ENCODE assay signal across 8 cellular contexts in genomic region chr3:50364573-50365079, GRCh38. TPM values are rescaled to one million over a fixed set of nuclear protein-coding genes. Genes with fewer than 3 reads are reported as not detected.
DNase-seq lines count a peak whose midpoint lies in the region; ATAC-seq and TF ChIP-seq lines count a peak whose summit lies in the region.

No MANE protein-coding gene starts in this region.

- H3K4me1 ChIP-seq in fibroblast of lung (ENCODE audit: control insufficient read depth, extremely low read depth, insufficient read depth, low read length) (peaks cover 3% of the 10 kb centered on the region), parathyroid adenoma (peaks cover 6% of the 10 kb centered on the region)

- H4K20me1 ChIP-seq in fibroblast of lung (ENCODE audit: control insufficient read depth, extremely low read depth, insufficient read depth, low read length) = no peaks in the 10 kb centered on the region

- H3K36me3 ChIP-seq in GM06990 (ENCODE audit: control insufficient read depth, insufficient read depth, low read length) (no peaks in the 10 kb centered on the region), fibroblast of lung (ENCODE audit: control insufficient read depth, insufficient read depth, low read length) (no peaks in the 10 kb centered on the region), parathyroid adenoma (ENCODE audit: control insufficient read depth, insufficient read depth, low read length) (no peaks in the 10 kb centered on the region)

- H3K27ac ChIP-seq in fibroblast of lung (ENCODE audit: insufficient read depth, low read length) (no peak overlapping the region), parathyroid adenoma (no peak overlapping the region)

- DNase-seq in GM06990 (ENCODE audit: extremely low read depth, insufficient read length) (no peak), LNCaP clone FGC (ENCODE audit: low read depth) (no peak), fibroblast of lung (ENCODE audit: low read depth in 2 of 2) (peak in 1 of 2 donors; percentile 21), HuH-7.5 (ENCODE audit: low spot score) (no peak), G401 (ENCODE audit: low spot score) (no peak)
- no peak for DNase-seq in stimulated activated CD4-positive, alpha-beta T cell treated with anti-CD3 and anti-CD28 coated beads, Interleukin-1b, Interleukin-23, amount 100 ng/mL, for 48 hours

- no peaks in the 10 kb centered on the region for H3K9me3 ChIP-seq in fibroblast of lung (ENCODE audit: control insufficient read depth, insufficient read depth, low read depth, low read length)
- no peaks in the 10 kb centered on the region for H3K9me3 ChIP-seq in parathyroid adenoma (ENCODE audit: control insufficient read depth, low read length)

- H3K4me3 ChIP-seq in GM06990 (replicated peaks; ENCODE audit: low read depth, low read length) = peak overlapping the region; percentile 61
- peak overlapping the region; percentile 41 for H3K4me3 ChIP-seq in LNCaP clone FGC (ENCODE audit: low read depth, low read length)
- H3K4me3 ChIP-seq in fibroblast of lung (replicated peaks in 1 of 4; ENCODE audit: control extremely low read depth in 1 of 4, insufficient read depth in 1 of 4, low read depth in 3 of 4, low read length in 4 of 4) = peak overlapping the region; percentile 18 to 51 (median 40)
- H3K4me3 ChIP-seq in parathyroid adenoma (ENCODE audit: low read depth, low read length) = peak overlapping the region; percentile 56

- peak overlapping the region; percentile 63 for H2AFZ ChIP-seq in fibroblast of lung (ENCODE audit: low read length)
- peak overlapping the region; percentile 94 for H2AFZ ChIP-seq in parathyroid adenoma

- no peak for ATAC-seq in HG03520 (IDR thresholded peaks at IDR 0.05; ENCODE audit: unreplicated experiment)

- in situ Hi-C loops in G401 (cut with HindIII; ENCODE audit: low sequenced_read_pairs) = no loop called here

- peaks cover 2% of the 10 kb centered on the region for H3K27me3 ChIP-seq in GM06990 (replicated peaks; ENCODE audit: control insufficient read depth, insufficient read depth, low read length)
- H3K27me3 ChIP-seq in fibroblast of lung (ENCODE audit: control insufficient read depth, insufficient read depth, low read length) = peaks cover 3% of the 10 kb centered on the region
- H3K27me3 ChIP-seq in parathyroid adenoma (ENCODE audit: control insufficient read depth, insufficient read depth, low read length) = no peaks in the 10 kb centered on the region

- TF ChIP-seq CTCF in GM06990 (IDR thresholded peaks at IDR 0.05; ENCODE audit: insufficient read depth, low read length, poor library complexity, severe bottlenecking) = no peak
- TF ChIP-seq CTCF in LNCaP clone FGC (IDR thresholded peaks at IDR 0.05; ENCODE audit: control insufficient read depth, extremely low read depth, insufficient read depth) = no peak
- TF ChIP-seq CTCF in fibroblast of lung (conservative IDR thresholded peaks at IDR 0.05 in 1 of 2, IDR thresholded peaks at IDR 0.05 in 1 of 2; ENCODE audit: low read depth in 1 of 2, low read length in 2 of 2) = no peak
- TF ChIP-seq CTCF in parathyroid adenoma (IDR thresholded peaks at IDR 0.05) = no peak

- H3K4me2 ChIP-seq in fibroblast of lung (ENCODE audit: extremely low read depth, insufficient read depth, low read length) (peak overlapping the region; percentile 58), parathyroid adenoma (ENCODE audit: low read length) (peak overlapping the region; percentile 89)

- H3K9ac ChIP-seq in fibroblast of lung (ENCODE audit: insufficient read depth, low read length) (peak overlapping the region; percentile 20), parathyroid adenoma (no peak overlapping the region)

- H3K79me2 ChIP-seq in fibroblast of lung (ENCODE audit: control insufficient read depth, insufficient read depth, low read length) (no peaks in the 10 kb centered on the region), parathyroid adenoma (no peaks in the 10 kb centered on the region)

RNA-seq across cellular contexts. Expression of gene TMEM115, which starts 5.3 kb away (rescaled TPM):
- 39.3 and 44.8 TPM in 2 replicates for total RNA-seq in fibroblast of lung
- polyA plus RNA-seq in fibroblast of lung = 28.2 and 28.9 TPM in 2 replicates
- polyA plus RNA-seq in fibroblast of lung (2012) = 36.2 and 41.8 TPM in 2 replicates
- 87.6 and 103 TPM in 2 replicates for polyA minus RNA-seq in fibroblast of lung (ENCODE audit: low replicate concordance)
- 35.4 and 43.1 TPM in 2 replicates for total RNA-seq in G401 (2014; rRNA removed; shearing (Covaris generic))

RNA-seq across cellular contexts. Expression of gene CYB561D2, which starts 14.0 kb away (rescaled TPM):
- total RNA-seq in fibroblast of lung = 24.1 and 28.6 TPM in 2 replicates
- polyA plus RNA-seq in fibroblast of lung = 16.4 and 16.7 TPM in 2 replicates
- polyA plus RNA-seq in fibroblast of lung (2012) = 21.7 and 23.8 TPM in 2 replicates
- 39.0 and 58.3 TPM in 2 replicates for polyA minus RNA-seq in fibroblast of lung (ENCODE audit: low replicate concordance)
- total RNA-seq in G401 (2014; rRNA removed; shearing (Covaris generic)) = 18.3 and 31.4 TPM in 2 replicates

RNA-seq across cellular contexts. Expression of gene NPRL2, which starts 14.1 kb away (rescaled TPM):
- 19.3 and 27.2 TPM in 2 replicates for total RNA-seq in fibroblast of lung
- 21.4 and 26.2 TPM in 2 replicates for polyA plus RNA-seq in fibroblast of lung
- polyA plus RNA-seq in fibroblast of lung (2012) = 16.4 and 19.9 TPM in 2 replicates
- 43.3 and 48.3 TPM in 2 replicates for polyA minus RNA-seq in fibroblast of lung (ENCODE audit: low replicate concordance)
- total RNA-seq in G401 (2014; rRNA removed; shearing (Covaris generic)) = 26.7 and 27.3 TPM in 2 replicates

RNA-seq across cellular contexts. Expression of gene ZMYND10, which starts 19.1 kb away (rescaled TPM):
- total RNA-seq in fibroblast of lung = 0.26 and 0.83 TPM in 2 replicates
- polyA plus RNA-seq in fibroblast of lung = 0.32 and 0.93 TPM in 2 replicates
- 0.99 and 2.0 TPM in 2 replicates for polyA plus RNA-seq in fibroblast of lung (2012)
- polyA minus RNA-seq in fibroblast of lung (ENCODE audit: low replicate concordance) = 5.9 TPM in 1 of 2 replicates, not detected in the other
- 10.1 TPM in 1 of 2 replicates, not detected in the other for total RNA-seq in G401 (2014; rRNA removed; shearing (Covaris generic))

RNA-seq across cellular contexts. Expression of gene RASSF1, which starts 24.0 kb away (rescaled TPM):
- 24.1 and 32.4 TPM in 2 replicates for total RNA-seq in fibroblast of lung
- polyA plus RNA-seq in fibroblast of lung = 33.3 and 41.7 TPM in 2 replicates
- 32.1 and 35.0 TPM in 2 replicates for polyA plus RNA-seq in fibroblast of lung (2012)
- polyA minus RNA-seq in fibroblast of lung (ENCODE audit: low replicate concordance) = 16.7 and 25.5 TPM in 2 replicates
- 23.2 and 31.8 TPM in 2 replicates for total RNA-seq in G401 (2014; rRNA removed; shearing (Covaris generic))
